Comparison of ENCODE assay signal across 19 cellular contexts in genomic region chr22:35666699-35667098, GRCh38. TPM values are rescaled to one million over a fixed set of nuclear protein-coding genes. Genes with fewer than 3 reads are reported as not detected.
"Had no signal": no experiment of that assay in that cellular context is flagged by ENCODE, and none has a peak within 500 bp of the region (broad histone marks: within the 10 kb centered on the region; RNA-seq: fewer than 3 reads in every experiment).

No MANE protein-coding gene starts in this region.

RNA-seq across cellular contexts. Expression of gene APOL6, which starts 18.5 kb away (rescaled TPM):
- polyA plus RNA-seq: neural cell had no signal

RNA-seq across cellular contexts. Expression of gene MB, which starts 49.6 kb away (rescaled TPM):
- total RNA-seq: naive thymus-derived CD8-positive, alpha-beta T cell; occipital lobe; progenitor cell of endocrine pancreas; renal cortical epithelial cell; subcutaneous adipose tissue; temporal lobe; thoracic aorta; tibial nerve; vagina had no signal
- polyA plus RNA-seq: naive thymus-derived CD8-positive, alpha-beta T cell had no signal

RNA-seq across cellular contexts. Expression of gene APOL5, which starts 51.0 kb away (rescaled TPM):
- total RNA-seq: naive thymus-derived CD8-positive, alpha-beta T cell; occipital lobe; osteoblast; ovary; progenitor cell of endocrine pancreas; renal cortical epithelial cell; right cardiac atrium; sigmoid colon; stomach; subcutaneous adipose tissue; temporal lobe; thoracic aorta; thyroid gland; upper lobe of left lung; ureter; vagina had no signal
- polyA plus RNA-seq: naive thymus-derived CD8-positive, alpha-beta T cell; neural cell; ovary; sigmoid colon; small intestine; stomach had no signal
